Comparison of ENCODE assay signal across 1 cellular context in the genomic region with DNA sequence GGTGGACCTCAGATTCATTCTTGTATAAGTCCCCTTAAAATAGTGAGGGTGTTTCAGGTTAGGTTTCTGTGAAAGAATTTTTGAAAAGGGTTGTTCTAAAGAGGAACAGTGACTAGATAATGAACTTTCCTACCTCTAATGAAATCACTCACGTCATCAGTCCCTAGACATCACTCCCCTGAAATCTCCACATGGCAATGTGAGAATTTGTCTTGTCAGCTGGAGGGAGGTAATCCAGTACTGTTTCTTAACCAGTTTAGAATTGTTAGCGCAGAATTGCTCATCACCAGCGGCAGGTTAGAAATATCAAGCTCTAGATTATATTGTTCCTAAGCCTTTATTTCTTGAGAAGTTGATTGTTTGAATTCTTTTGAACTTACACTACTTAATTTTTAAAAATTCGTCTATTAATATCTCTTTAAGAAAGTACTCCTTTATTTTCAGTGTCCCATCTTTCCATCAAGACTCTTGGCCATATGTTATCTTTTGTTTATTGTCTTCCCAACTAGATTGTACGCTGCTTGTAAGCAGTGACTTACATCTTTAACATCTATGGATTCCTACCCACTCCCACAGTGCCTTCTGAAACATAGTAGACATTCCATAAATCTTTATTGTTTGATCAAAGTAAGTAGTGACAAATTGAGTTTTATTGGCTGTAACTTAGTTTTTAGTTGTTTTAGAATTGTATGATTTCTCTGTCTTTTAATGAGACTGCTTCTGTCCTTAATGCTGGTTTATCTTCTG.
TF ChIP-seq lines count a peak whose summit lies in the region.

No MANE protein-coding gene starts in this region.

TF ChIP-seq in K562, 482 proteins besides CTCF, POLR2A, EP300 and RAD21 (continued from another document):
- TF ChIP-seq, protein P1, sequence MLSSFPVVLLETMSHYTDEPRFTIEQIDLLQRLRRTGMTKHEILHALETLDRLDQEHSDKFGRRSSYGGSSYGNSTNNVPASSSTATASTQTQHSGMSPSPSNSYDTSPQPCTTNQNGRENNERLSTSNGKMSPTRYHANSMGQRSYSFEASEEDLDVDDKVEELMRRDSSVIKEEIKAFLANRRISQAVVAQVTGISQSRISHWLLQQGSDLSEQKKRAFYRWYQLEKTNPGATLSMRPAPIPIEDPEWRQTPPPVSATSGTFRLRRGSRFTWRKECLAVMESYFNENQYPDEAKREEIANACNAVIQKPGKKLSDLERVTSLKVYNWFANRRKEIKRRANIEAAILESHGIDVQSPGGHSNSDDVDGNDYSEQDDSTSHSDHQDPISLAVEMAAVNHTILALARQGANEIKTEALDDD (IDR thresholded peaks at IDR 0.05): 0 out of 2 replicates have a peak, but pooled peaks have one; percentile 35
